ENCODE assay signal across 17 cellular contexts in genomic region chr1:183569801-183570200, GRCh38. TPM values are rescaled to one million over a fixed set of nuclear protein-coding genes. Genes with fewer than 3 reads are reported as not detected.
"Had no signal": no experiment of that assay in that cellular context is flagged by ENCODE, and none has a peak within 500 bp of the region (broad histone marks: within the 10 kb centered on the region; RNA-seq: fewer than 3 reads in every experiment).

No MANE protein-coding gene starts in this region.

- H3K36me3 ChIP-seq: brain microvascular endothelial cell, colonic mucosa, gastroesophageal sphincter, prostate gland, right atrium auricular region, stomach, WERI-Rb-1 had no signal

- H3K27me3 Mint-ChIP-seq: memory B cell had no signal

- H3K4me3 Mint-ChIP-seq: memory B cell, type B pancreatic cell had no signal

- H3K36me3 Mint-ChIP-seq: type B pancreatic cell had no signal

- H3K27ac Mint-ChIP-seq: memory B cell had no signal

- H3K27ac ChIP-seq: brain microvascular endothelial cell, colonic mucosa, prostate gland, WERI-Rb-1 had no signal

- H3K4me1 ChIP-seq: colonic mucosa, prostate gland had no signal

- ATAC-seq: esophagus mucosa, gastroesophageal sphincter, heart left ventricle had no signal

- H3K4me3 ChIP-seq: colonic mucosa, gastroesophageal sphincter, heart left ventricle, prostate gland, right atrium auricular region, stomach had no signal

- H3K9me3 ChIP-seq: colonic mucosa, gastroesophageal sphincter, heart left ventricle, prostate gland, right atrium auricular region, stomach had no signal

- DNase-seq: activated CD4-positive, alpha-beta T cell treated with anti-CD3 and anti-CD28 coated beads for 1 hour; activated CD4-positive, alpha-beta T cell treated with anti-CD3 and anti-CD28 coated beads, Interleukin-2, amount 50 U/mL, for 4 hours; central memory CD4-positive, alpha-beta T cell; colonic mucosa; heart left ventricle; stomach; SW 1271; WERI-Rb-1 had no signal

- H3K27me3 ChIP-seq: brain microvascular endothelial cell, colonic mucosa, gastroesophageal sphincter, heart left ventricle, right atrium auricular region, stomach had no signal

- FAIRE-seq: endometrium had no signal

- H3K9me3 Mint-ChIP-seq: memory B cell, type B pancreatic cell had no signal

RNA-seq across cellular contexts. Expression of gene NCF2, which starts 20.5 kb away (rescaled TPM):
- polyA plus RNA-seq: neural cell had no signal
